Comparison of ENCODE assay signal across 37 cellular contexts in genomic region chr7:18037609-18038008, GRCh38. TPM values are rescaled to one million over a fixed set of nuclear protein-coding genes. Genes with fewer than 3 reads are reported as not detected.
"Had no signal": no experiment of that assay in that cellular context is flagged by ENCODE, and none has a peak within 500 bp of the region (broad histone marks: within the 10 kb centered on the region; RNA-seq: fewer than 3 reads in every experiment).

No MANE protein-coding gene starts in this region.

- DNase-seq: activated CD4-positive, alpha-beta memory T cell treated with anti-CD3 and anti-CD28 coated beads, Interleukin-2, amount 10 ng/mL, durations not matched to agents 7 days and 5 days; activated CD4-positive, alpha-beta T cell treated with anti-CD3 and anti-CD28 coated beads for 48 hours; activated CD8-positive, alpha-beta memory T cell treated with anti-CD3 and anti-CD28 coated beads, Interleukin-2, amount 50 U/mL, for 48 hours; activated naive CD4-positive, alpha-beta T cell; activated T-cell treated with anti-CD3 and anti-CD28 coated beads, Interleukin-2, amount 50 U/mL, for 4 hours; anterior cingulate cortex; endodermal cell; foreskin melanocyte; islet precursor cell; left ventricle myocardium superior; pancreas; retina; stimulated activated CD4-positive, alpha-beta T cell treated with anti-CD3 and anti-CD28 coated beads, Interleukin-12 subunit alpha, Interleukin-12 subunit beta, amount 100 ng/mL, for 4 hours; stimulated activated CD4-positive, alpha-beta T cell treated with anti-CD3 and anti-CD28 coated beads, Interleukin-4, amount 100 ng/mL, for 24 hours; T-helper 1 cell had no signal

- H3K36me3 Mint-ChIP-seq: stimulated activated effector memory CD8-positive, alpha-beta T cell treated with anti-CD3 and anti-CD28 coated beads, Interleukin-12 subunit alpha, Interleukin-12 subunit beta, amount 100 ng/mL, for 72 hours; type B pancreatic cell had no signal

- H3K36me3 ChIP-seq: esophagus muscularis mucosa, pancreas, prostate gland, vagina had no signal

- FAIRE-seq: bronchial epithelial cell, pancreas had no signal

- H3K4me3 Mint-ChIP-seq: activated CD4-positive, alpha-beta memory T cell treated with anti-CD3 and anti-CD28 coated beads, Interleukin-2, amount 10 ng/mL, durations not matched to agents 7 days and 5 days; activated naive CD8-positive, alpha-beta T cell; activated T-cell treated with anti-CD3 and anti-CD28 coated beads, Interleukin-2, amount 50 U/mL, for 4 hours; activated T-helper 17 cell treated with anti-CD3 and anti-CD28 coated beads, Interleukin-2, amount 50 U/mL, for 72 hours; central memory CD8-positive, alpha-beta T cell; dendritic cell treated with granulocyte-macrophage colony-stimulating factor and Interleukin-4, amounts not matched to agents 40 ng/mL and 50 ng/mL, for 4 days; endodermal cell; nephron; stimulated activated effector memory CD8-positive, alpha-beta T cell treated with anti-CD3 and anti-CD28 coated beads, Interleukin-12 subunit alpha, Interleukin-12 subunit beta, amount 100 ng/mL, for 72 hours; stimulated activated naive CD8-positive, alpha-beta T cell treated with anti-CD3 and anti-CD28 coated beads, Interleukin-15, Interleukin-2, amounts not matched to agents 100 ng/mL and 50 ng/mL, for 24 hours; T-helper 2 cell treated with Interferon-gamma antibody and Interleukin-4, amounts not matched to agents 5 μg/mL and 100 μg/mL, for 36 hours; type B pancreatic cell had no signal

- H3K27ac ChIP-seq: esophagus muscularis mucosa, pancreas, prostate gland, skin epidermis, vagina, VCaP had no signal

- H3K9me3 ChIP-seq: esophagus muscularis mucosa, pancreas, prostate gland, vagina had no signal

- H3K27ac Mint-ChIP-seq: activated CD4-positive, alpha-beta memory T cell treated with anti-CD3 and anti-CD28 coated beads, Interleukin-2, amount 10 ng/mL, durations not matched to agents 7 days and 5 days; activated naive CD8-positive, alpha-beta T cell; activated T-helper 17 cell treated with anti-CD3 and anti-CD28 coated beads, Interleukin-2, amount 50 U/mL, for 72 hours; dendritic cell treated with granulocyte-macrophage colony-stimulating factor and Interleukin-4, amounts not matched to agents 40 ng/mL and 50 ng/mL, for 4 days; endodermal cell; nephron; stimulated activated effector memory CD8-positive, alpha-beta T cell treated with anti-CD3 and anti-CD28 coated beads, Interleukin-12 subunit alpha, Interleukin-12 subunit beta, amount 100 ng/mL, for 72 hours; stimulated activated naive CD8-positive, alpha-beta T cell treated with anti-CD3 and anti-CD28 coated beads, Interleukin-15, Interleukin-2, amounts not matched to agents 100 ng/mL and 50 ng/mL, for 24 hours; T-helper 2 cell treated with Interferon-gamma antibody and Interleukin-4, amounts not matched to agents 5 μg/mL and 100 μg/mL, for 36 hours; type B pancreatic cell had no signal

- H3K27me3 Mint-ChIP-seq: activated T-helper 17 cell treated with anti-CD3 and anti-CD28 coated beads, Interleukin-2, amount 50 U/mL, for 72 hours; central memory CD8-positive, alpha-beta T cell; dendritic cell treated with granulocyte-macrophage colony-stimulating factor and Interleukin-4, amounts not matched to agents 40 ng/mL and 50 ng/mL, for 4 days; stimulated activated naive CD8-positive, alpha-beta T cell treated with anti-CD3 and anti-CD28 coated beads, Interleukin-15, Interleukin-2, amounts not matched to agents 100 ng/mL and 50 ng/mL, for 24 hours; type B pancreatic cell had no signal

- H3K9me3 Mint-ChIP-seq: activated CD4-positive, alpha-beta memory T cell treated with anti-CD3 and anti-CD28 coated beads, Interleukin-2, amount 10 ng/mL, durations not matched to agents 7 days and 5 days; activated T-cell treated with anti-CD3 and anti-CD28 coated beads, Interleukin-2, amount 50 U/mL, for 4 hours; activated T-helper 17 cell treated with anti-CD3 and anti-CD28 coated beads, Interleukin-2, amount 50 U/mL, for 72 hours; nephron; stimulated activated effector memory CD8-positive, alpha-beta T cell treated with anti-CD3 and anti-CD28 coated beads, Interleukin-12 subunit alpha, Interleukin-12 subunit beta, amount 100 ng/mL, for 72 hours; stimulated activated naive CD8-positive, alpha-beta T cell treated with anti-CD3 and anti-CD28 coated beads, Interleukin-15, Interleukin-2, amounts not matched to agents 100 ng/mL and 50 ng/mL, for 24 hours; T-helper 2 cell treated with Interferon-gamma antibody and Interleukin-4, amounts not matched to agents 5 μg/mL and 100 μg/mL, for 36 hours had no signal

- H3K27me3 ChIP-seq: esophagus muscularis mucosa, pancreas, vagina had no signal

- H3K4me1 ChIP-seq: esophagus muscularis mucosa, pancreas, prostate gland, vagina had no signal

- H3K4me3 ChIP-seq: esophagus muscularis mucosa, pancreas, prostate gland, skin epidermis, vagina had no signal

- H3K4me1 Mint-ChIP-seq: activated CD4-positive, alpha-beta memory T cell treated with anti-CD3 and anti-CD28 coated beads, Interleukin-2, amount 10 ng/mL, durations not matched to agents 7 days and 5 days; activated T-helper 17 cell treated with anti-CD3 and anti-CD28 coated beads, Interleukin-2, amount 50 U/mL, for 72 hours; central memory CD8-positive, alpha-beta T cell; stimulated activated effector memory CD8-positive, alpha-beta T cell treated with anti-CD3 and anti-CD28 coated beads, Interleukin-12 subunit alpha, Interleukin-12 subunit beta, amount 100 ng/mL, for 72 hours had no signal

- ATAC-seq: activated T-cell treated with anti-CD3 and anti-CD28 coated beads, Interleukin-2, amount 50 U/mL, for 4 hours; activated T-helper 17 cell treated with anti-CD3 and anti-CD28 coated beads, Interleukin-2, amount 50 U/mL, for 72 hours; left ventricle myocardium superior; pancreas; sciatic nerve; stimulated activated effector memory CD8-positive, alpha-beta T cell treated with anti-CD3 and anti-CD28 coated beads, Interleukin-12 subunit alpha, Interleukin-12 subunit beta, amount 100 ng/mL, for 72 hours had no signal

RNA-seq across cellular contexts. Expression of gene PRPS1L1, which starts 10.0 kb away (rescaled TPM):
- total RNA-seq: activated CD4-positive, alpha-beta memory T cell treated with anti-CD3 and anti-CD28 coated beads, Interleukin-2, amount 10 ng/mL, durations not matched to agents 7 days and 5 days; activated T-cell treated with anti-CD3 and anti-CD28 coated beads, Interleukin-2, amount 50 U/mL, for 4 hours; activated T-helper 17 cell treated with anti-CD3 and anti-CD28 coated beads, Interleukin-2, amount 50 U/mL, for 72 hours; bronchial epithelial cell; endodermal cell; esophagus muscularis mucosa; glomerular endothelial cell; left ventricle myocardium superior; lung microvascular endothelial cell; mucosa of gallbladder; pancreas; sciatic nerve; subcutaneous adipose tissue; vagina had no signal
- polyA plus RNA-seq: adipose tissue, pancreas, thymus had no signal
